Comparison of ENCODE assay signal across 8 cellular contexts in genomic region chr19:1400281-1401137, GRCh38. TPM values are rescaled to one million over a fixed set of nuclear protein-coding genes. Genes with fewer than 3 reads are reported as not detected.
A peak's percentile ranks its signal among the peaks of the same experiment; 100 is the strongest.
DNase-seq lines count a peak whose midpoint lies in the region; ATAC-seq lines count a peak whose summit lies in the region.

No MANE protein-coding gene starts in this region.

- peaks cover 19% of the 10 kb centered on the region for H3K4me1 Mint-ChIP-seq in stimulated activated memory B cell treated with anti-CD40 and anti-IgM and Interleukin-4, amounts not matched to agents 10 μg/mL and 1 μg/mL and 100 μg/mL, for 72 hours

- H3K9me3 Mint-ChIP-seq in stimulated activated memory B cell treated with anti-CD40 and anti-IgM and Interleukin-4, amounts not matched to agents 10 μg/mL and 1 μg/mL and 100 μg/mL, for 72 hours, result no peaks in the 10 kb centered on the region

- H3K4me1 ChIP-seq in iPS-20b (ENCODE audit: insufficient read depth, low read length), result no peaks in the 10 kb centered on the region

- DNase-seq in DMS53 (lab: John Stamatoyannopoulos, UW), result peak; percentile 74
- no peak for DNase-seq in Jurkat, Clone E6-1 (ENCODE audit: low read depth, low spot score)
- DNase-seq in DMS114 treated with DMSO at 0.1 percent for 48 hours (lab: John Stamatoyannopoulos, UW; ENCODE audit: unreplicated experiment), result no peak
- no peak for DNase-seq in activated gamma-delta T cell (lab: John Stamatoyannopoulos, UW)

- peak overlapping the region; percentile 71 for H3K4me3 Mint-ChIP-seq in stimulated activated memory B cell treated with anti-CD40 and anti-IgM and Interleukin-4, amounts not matched to agents 10 μg/mL and 1 μg/mL and 100 μg/mL, for 72 hours

- H3K27ac ChIP-seq in angular gyrus (ENCODE audit: low read depth, low read length) (peak overlapping the region; percentile 79), iPS-20b (ENCODE audit: low read length) (no peak overlapping the region)

- H3K27ac Mint-ChIP-seq in stimulated activated memory B cell treated with anti-CD40 and anti-IgM and Interleukin-4, amounts not matched to agents 10 μg/mL and 1 μg/mL and 100 μg/mL, for 72 hours, result no peak overlapping the region

- no peak for ATAC-seq in stimulated activated memory B cell treated with anti-CD40 and anti-IgM and Interleukin-4, amounts not matched to agents 10 μg/mL and 1 μg/mL and 100 μg/mL, for 72 hours
- no peak for ATAC-seq in GM21528 (IDR thresholded peaks at IDR 0.05; ENCODE audit: low FRiP score, unreplicated experiment)

- H3K9ac ChIP-seq in iPS-20b (ENCODE audit: low read depth, low read length), result no peak overlapping the region; the same call in 1 of the 2 replicates

- H3K9me3 ChIP-seq in iPS-20b (ENCODE audit: insufficient read depth, low read depth, low read length), result no peaks in the 10 kb centered on the region

- no peaks in the 10 kb centered on the region for H3K36me3 ChIP-seq in iPS-20b (ENCODE audit: insufficient read depth, low read depth, low read length)

- no peaks in the 10 kb centered on the region for H3K36me3 Mint-ChIP-seq in stimulated activated memory B cell treated with anti-CD40 and anti-IgM and Interleukin-4, amounts not matched to agents 10 μg/mL and 1 μg/mL and 100 μg/mL, for 72 hours

- peaks cover 7% of the 10 kb centered on the region; the same call in 1 of the 2 replicates for H3K27me3 ChIP-seq in iPS-20b (ENCODE audit: insufficient read depth, low read length)

- peaks cover 18% of the 10 kb centered on the region for H3K27me3 Mint-ChIP-seq in stimulated activated memory B cell treated with anti-CD40 and anti-IgM and Interleukin-4, amounts not matched to agents 10 μg/mL and 1 μg/mL and 100 μg/mL, for 72 hours

- H3K4me3 ChIP-seq in Jurkat, Clone E6-1 (ENCODE audit: low read length), result peak overlapping the region; percentile 68
- H3K4me3 ChIP-seq in iPS-20b (ENCODE audit: low read length), result peak overlapping the region; percentile 58; the same call in 1 of the 2 replicates

RNA-seq across cellular contexts. Expression of gene GAMT, which starts 0.8 kb away (rescaled TPM):
- 97.7 TPM for polyA plus RNA-seq in Jurkat, Clone E6-1 (2012; ENCODE audit: insufficient read depth, insufficient read length)

RNA-seq across cellular contexts. Expression of gene DAZAP1, which starts 6.9 kb away (rescaled TPM):
- polyA plus RNA-seq in Jurkat, Clone E6-1 (2012; ENCODE audit: insufficient read depth, insufficient read length), result 264 TPM

RNA-seq across cellular contexts. Expression of gene NDUFS7, which starts 16.8 kb away (rescaled TPM):
- polyA plus RNA-seq in Jurkat, Clone E6-1 (2012; ENCODE audit: insufficient read depth, insufficient read length), result 125 TPM

RNA-seq across cellular contexts. Expression of gene RPS15, which starts 37.7 kb away (rescaled TPM):
- 3,463 TPM for polyA plus RNA-seq in Jurkat, Clone E6-1 (2012; ENCODE audit: insufficient read depth, insufficient read length)

RNA-seq across cellular contexts. Expression of gene APC2, which starts 49.4 kb away (rescaled TPM):
- polyA plus RNA-seq in Jurkat, Clone E6-1 (2012; ENCODE audit: insufficient read depth, insufficient read length), result 0.39 TPM
